Comparison of ENCODE assay signal across 11 cellular contexts in genomic region chr9:112489039-112489546, GRCh38. TPM values are rescaled to one million over a fixed set of nuclear protein-coding genes. Genes with fewer than 3 reads are reported as not detected.
DNase-seq lines count a peak whose midpoint lies in the region; ATAC-seq, FAIRE-seq and TF ChIP-seq lines count a peak whose summit lies in the region.
"Had no signal": no experiment of that assay in that cellular context is flagged by ENCODE, and none has a peak within 500 bp of the region (broad histone marks: within the 10 kb centered on the region; RNA-seq: fewer than 3 reads in every experiment).

No MANE protein-coding gene starts in this region.

- CTCF ChIA-PET in HEK293T (lab: Yijun Ruan, JAX) (no interaction called here), SK-N-SH (lab: Yijun Ruan, JAX) (interaction anchor here (1.2 to 2.3 kb wide), 4 partner anchors 222 to 482 kb away, joined by 3 to 10 read pairs (median 6); partner anchors contain the start of gene INIP)

- FAIRE-seq in keratinocyte (lab: Jason Lieb, UNC): no peak

- no peaks in the 10 kb centered on the region for H4K20me1 ChIP-seq in SK-N-SH (ENCODE audit: insufficient read depth)
- H4K20me1 ChIP-seq in keratinocyte (ENCODE audit: control insufficient read depth, extremely low read depth, insufficient read depth, low read length): no peaks in the 10 kb centered on the region

- POLR2A ChIA-PET in HEK293T (lab: Yijun Ruan, JAX) (interaction anchor here (1.6 to 2.1 kb wide), 2 partner anchors 109 to 110 kb away, joined by 4 to 11 read pairs; partner anchors contain the start of gene HSDL2), SK-N-SH (lab: Yijun Ruan, JAX) (no interaction called here)

- no peak for TF ChIP-seq RAD21 in SK-N-SH (IDR thresholded peaks at IDR 0.05; ENCODE audit: low read length)

- H3K27me3 ChIP-seq in SK-N-SH (ENCODE audit: insufficient read depth) (no peaks in the 10 kb centered on the region), keratinocyte (ENCODE audit: control insufficient read depth, extremely low read depth, insufficient read depth, low read length) (no peaks in the 10 kb centered on the region)
- H3K27me3 ChIP-seq: breast epithelium had no signal

- 29% methylated on average over 5 of the region's 5 CpGs for WGBS in SK-N-SH (ENCODE audit: low lambda C conversion rate)

- H3K4me1 ChIP-seq in SK-N-SH (ENCODE audit: control insufficient read depth in 1 of 2, insufficient read depth in 2 of 2, low read depth in 1 of 2, low read length in 1 of 2) (peaks cover 14 to 27% of the 10 kb centered on the region in 2 experiments; a peak in 3 of 4 replicates), keratinocyte (ENCODE audit: control insufficient read depth, extremely low read depth, insufficient read depth, low read length) (peaks cover 9% of the 10 kb centered on the region)

- TF ChIP-seq EP300 in SK-N-SH (IDR thresholded peaks at IDR 0.05; ENCODE audit: borderline replicate concordance in 1 of 2, low read depth in 1 of 2, low read length in 1 of 2): no peak

- H3K36me3 ChIP-seq in SK-N-SH (replicated peaks in 1 of 2; ENCODE audit: control insufficient read depth in 1 of 2, insufficient read depth in 2 of 2, low read length in 1 of 2): peaks cover 10 to 13% of the 10 kb centered on the region in 2 experiments
- H3K36me3 ChIP-seq in keratinocyte (ENCODE audit: control insufficient read depth in 2 of 2, extremely low read depth in 1 of 2, insufficient read depth in 2 of 2, low read length in 2 of 2): no peaks in the 10 kb centered on the region
- H3K36me3 ChIP-seq: breast epithelium had no signal

- H3K9ac ChIP-seq in SK-N-SH (peak overlapping the region; percentile 6; the same call in 1 of the 2 replicates), keratinocyte (ENCODE audit: control insufficient read depth, extremely low read depth, insufficient read depth, low read length) (no peak overlapping the region)

- TF ChIP-seq CTCF in SK-N-SH (IDR thresholded peaks at IDR 0.05) (no peak), keratinocyte (optimal IDR thresholded peaks at IDR 0.05 in 1 of 3, IDR thresholded peaks at IDR 0.05 in 1 of 3, conservative IDR thresholded peaks at IDR 0.05 in 1 of 3; ENCODE audit: extremely low read depth in 1 of 3, insufficient read depth in 2 of 3, low read length in 3 of 3) (no peak)

- dilution Hi-C loops in keratinocyte (cut with MboI; ENCODE audit: extremely low pct_ligation_motif_present, low sequenced_read_pairs): no loop called here

- no peaks in the 10 kb centered on the region for H3K9me2 ChIP-seq in SK-N-SH

- H3K9me3 ChIP-seq in SK-N-SH: peaks cover 3% of the 10 kb centered on the region; the same call in 1 of the 2 replicates
- H3K9me3 ChIP-seq in keratinocyte (ENCODE audit: control insufficient read depth, low read depth, low read length): no peaks in the 10 kb centered on the region

- peaks cover 6% of the 10 kb centered on the region for H3F3A ChIP-seq in SK-N-SH (replicated peaks; ENCODE audit: insufficient read depth)

- H2AFZ ChIP-seq in SK-N-SH (ENCODE audit: low read depth): 0 out of 2 replicates have a peak overlapping the region, but pooled peaks have one; percentile 78
- peak overlapping the region; percentile 58 for H2AFZ ChIP-seq in keratinocyte (ENCODE audit: control insufficient read depth, low read length)

- H3K4me2 ChIP-seq in SK-N-SH (peak overlapping the region; percentile 81), keratinocyte (ENCODE audit: control insufficient read depth, extremely low read depth, insufficient read depth, low read depth, low read length) (no peak overlapping the region)

- peak; percentile 34 for DNase-seq in Ammon's horn (ENCODE audit: low spot score)
- peak; percentile 41 for DNase-seq in HEK293T (ENCODE audit: extremely low spot score)
- DNase-seq in SK-N-SH: no peak
- no peak for DNase-seq in keratinocyte (ENCODE audit: low read depth, low spot score)
- no peak for DNase-seq in activated naive CD4-positive, alpha-beta T cell treated with anti-CD3 and anti-CD28 coated beads, Interleukin-2, amount 50 U/mL, for 16 hours
- DNase-seq in occipital lobe (lab: John Stamatoyannopoulos, UW): no peak
- no peak for DNase-seq in NCI-H187 treated with DMSO at 0.1 percent for 48 hours (lab: John Stamatoyannopoulos, UW)
- DNase-seq: activated T-cell treated with anti-CD3 and anti-CD28 coated beads, Interleukin-2, amount 50 U/mL, for 4 hours had no signal

- H3K79me2 ChIP-seq in SK-N-SH (ENCODE audit: insufficient read depth) (peaks cover 61% of the 10 kb centered on the region), keratinocyte (ENCODE audit: control insufficient read depth, insufficient read depth, low read length) (no peaks in the 10 kb centered on the region)

- no peaks in the 10 kb centered on the region for H3K9me1 ChIP-seq in keratinocyte (ENCODE audit: control insufficient read depth, extremely low read depth, insufficient read depth, low read length)

- ATAC-seq in GM18511 (IDR thresholded peaks at IDR 0.05; ENCODE audit: unreplicated experiment): no peak
- ATAC-seq: activated T-cell treated with anti-CD3 and anti-CD28 coated beads, Interleukin-2, amount 50 U/mL, for 4 hours had no signal

- peak overlapping the region; percentile 19 to 80; a peak in 3 of 4 replicates for H3K4me3 ChIP-seq in SK-N-SH (ENCODE audit: low read depth in 2 of 2, low read length in 1 of 2)
- no peak overlapping the region for H3K4me3 ChIP-seq in keratinocyte (ENCODE audit: control insufficient read depth in 2 of 3, extremely low read depth in 1 of 3, insufficient read depth in 2 of 3, low read depth in 1 of 3, low read length in 3 of 3)
- H3K4me3 ChIP-seq: breast epithelium, lung had no signal

- H3K27ac ChIP-seq in SK-N-SH (ENCODE audit: low read depth in 2 of 2, low read length in 1 of 2): peak overlapping the region; percentile 1 to 43; a peak in 2 of 4 replicates
- no peak overlapping the region for H3K27ac ChIP-seq in keratinocyte (ENCODE audit: control insufficient read depth, insufficient read depth, low read length)
- H3K27ac ChIP-seq: breast epithelium had no signal

TF ChIP-seq in HEK293T, 16 proteins besides CTCF, POLR2A, EP300 and RAD21:
- TF ChIP-seq TARDBP (IDR thresholded peaks at IDR 0.05) (no peak), SUZ12 (IDR thresholded peaks at IDR 0.05) (no peak), ELF4 (IDR thresholded peaks at IDR 0.05) (no peak), ZNF384 (IDR thresholded peaks at IDR 0.05) (no peak)

TF ChIP-seq in SK-N-SH, 30 proteins besides CTCF, POLR2A, EP300 and RAD21:
- no peak for TF ChIP-seq YY1 (IDR thresholded peaks at IDR 0.05; ENCODE audit: low read depth)
- no peak for TF ChIP-seq CHD2 (IDR thresholded peaks at IDR 0.05; ENCODE audit: low read length, partially characterized antibody)
TF ChIP-seq in SK-N-SH: peak in this region for 0.

RNA-seq across cellular contexts. Expression of gene KIAA1958, which starts 2.5 kb away (rescaled TPM):
- polyA plus RNA-seq in SK-N-SH (2012; rRNA removed) (1.5 and 1.6 TPM in 2 replicates), keratinocyte (0.77 to 1.2 TPM (median 0.84 TPM) in 3 replicates)
- polyA plus RNA-seq in SK-N-SH (2012; cell fraction: cytosol; rRNA removed): 1.4 and 1.7 TPM in 2 replicates
- polyA plus RNA-seq in SK-N-SH (2012; cell fraction: nucleus; rRNA removed): 3.2 and 4.1 TPM in 2 replicates
- polyA plus RNA-seq in keratinocyte (2011; ENCODE audit: low read depth): 1.2 TPM
- 0.69 and 0.84 TPM in 2 replicates for polyA plus RNA-seq in keratinocyte (2011; cell fraction: cytosol; rRNA removed)
- 2.1 and 2.3 TPM in 2 replicates for polyA plus RNA-seq in keratinocyte (2011; cell fraction: nucleus; rRNA removed)
- 0.58 and 1.3 TPM in 2 replicates for polyA plus RNA-seq in keratinocyte (2012; ENCODE audit: low replicate concordance)
- 7.3 to 8.1 TPM (median 7.7 TPM) in 3 replicates for polyA minus RNA-seq in keratinocyte
- 3.1 TPM for polyA minus RNA-seq in keratinocyte (2011; cell fraction: cytosol; rRNA and poly(A)+ RNA removed)
- 4.5 and 8.0 TPM in 2 replicates for polyA minus RNA-seq in keratinocyte (2011; cell fraction: nucleus; rRNA and poly(A)+ RNA removed)
- total RNA-seq in occipital lobe: 8.6 TPM

Comparison
In these comparisons a context has a peak if more than half of its experiments do, and no peak if none do; other contexts are left out.
1. DNase-seq: peak in Ammon's horn (single experiment) and HEK293T (single experiment); none in SK-N-SH (single experiment), keratinocyte (single experiment), activated naive CD4-positive, alpha-beta T cell treated with anti-CD3 and anti-CD28 coated beads, Interleukin-2, amount 50 U/mL, for 16 hours (single experiment), occipital lobe (single experiment) and NCI-H187 treated with DMSO at 0.1 percent for 48 hours (single experiment).
2. H3K4me3 ChIP-seq: peak in SK-N-SH (2 of 2); none in keratinocyte (0 of 3).